Comparison of ENCODE assay signal across 8 cellular contexts in genomic region chr14:52314521-52315354, GRCh38. TPM values are rescaled to one million over a fixed set of nuclear protein-coding genes. Genes with fewer than 3 reads are reported as not detected.
DNase-seq lines count a peak whose midpoint lies in the region; ATAC-seq and TF ChIP-seq lines count a peak whose summit lies in the region.

No MANE protein-coding gene starts in this region.

- intact Hi-C loops in breast epithelium (cut with DNase I; ENCODE audit: low total_unique reads) = no loop called here

- H3K27ac ChIP-seq in CD8-positive, alpha-beta memory T cell (ENCODE audit: low read depth, low read length) = peak overlapping the region; percentile 70
- peak overlapping the region in 1 of 2 donors; percentile 58 for H3K27ac ChIP-seq in breast epithelium

- POLR2A ChIA-PET in CD8-positive, alpha-beta memory T cell (lab: Charles Lee) = interaction anchor here (0.9 to 2.6 kb wide), 8 partner anchors 10 to 239 kb away, joined by 3 to 17 read pairs (median 4); partner anchors contain the start of genes GPR137C and TXNDC16

- TF ChIP-seq CTCF in breast epithelium (IDR thresholded peaks at IDR 0.05) = no peak

- peaks cover 62 to 87% (median 84%) of the 10 kb centered on the region in 3 donors for H3K4me1 Mint-ChIP-seq in CD8-positive, alpha-beta memory T cell
- peaks cover 49% of the 10 kb centered on the region for H3K4me1 Mint-ChIP-seq in T-helper 2 cell treated with Interferon-gamma antibody and Interleukin-4, amounts not matched to agents 5 μg/mL and 100 μg/mL, for 36 hours (ENCODE audit: low read depth)

- ATAC-seq in HG02571 (IDR thresholded peaks at IDR 0.05; ENCODE audit: unreplicated experiment) (peak; percentile 33), GM18505 (IDR thresholded peaks at IDR 0.05; ENCODE audit: unreplicated experiment) (no peak)

- peak overlapping the region; percentile 92 to 100 (median 97) for H3K4me3 Mint-ChIP-seq in CD8-positive, alpha-beta memory T cell
- peak overlapping the region; percentile 98 for H3K4me3 Mint-ChIP-seq in T-helper 2 cell treated with Interferon-gamma antibody and Interleukin-4, amounts not matched to agents 5 μg/mL and 100 μg/mL, for 36 hours

- peaks cover 19 to 39% (median 19%) of the 10 kb centered on the region in 3 donors for H3K36me3 Mint-ChIP-seq in CD8-positive, alpha-beta memory T cell
- peaks cover 90% of the 10 kb centered on the region for H3K36me3 Mint-ChIP-seq in T-helper 2 cell treated with Interferon-gamma antibody and Interleukin-4, amounts not matched to agents 5 μg/mL and 100 μg/mL, for 36 hours (ENCODE audit: low read depth)

- peaks cover 0 to 3% (median 0%) of the 10 kb centered on the region in 5 donors for H3K9me3 Mint-ChIP-seq in CD8-positive, alpha-beta memory T cell
- H3K9me3 Mint-ChIP-seq in T-helper 2 cell treated with Interferon-gamma antibody and Interleukin-4, amounts not matched to agents 5 μg/mL and 100 μg/mL, for 36 hours = no peaks in the 10 kb centered on the region

- H3K4me1 ChIP-seq in CD8-positive, alpha-beta memory T cell (ENCODE audit: insufficient read depth, low read length) = peaks cover 69% of the 10 kb centered on the region
- H3K4me1 ChIP-seq in breast epithelium = no peaks in the 10 kb centered on the region

- TF ChIP-seq POLR2A in breast epithelium (IDR thresholded peaks at IDR 0.05) (no peak), GM18505 (IDR thresholded peaks at IDR 0.05; ENCODE audit: borderline replicate concordance, extremely low read depth, insufficient read depth, insufficient read length) (no peak)

- peak overlapping the region; percentile 85 to 99 (median 94) for H3K27ac Mint-ChIP-seq in CD8-positive, alpha-beta memory T cell
- H3K27ac Mint-ChIP-seq in T-helper 2 cell treated with Interferon-gamma antibody and Interleukin-4, amounts not matched to agents 5 μg/mL and 100 μg/mL, for 36 hours = peak overlapping the region; percentile 94

- H3K27me3 Mint-ChIP-seq in CD8-positive, alpha-beta memory T cell = peaks cover 0 to 2% of the 10 kb centered on the region in 2 donors
- H3K27me3 Mint-ChIP-seq in T-helper 2 cell treated with Interferon-gamma antibody and Interleukin-4, amounts not matched to agents 5 μg/mL and 100 μg/mL, for 36 hours (ENCODE audit: low read depth) = no peaks in the 10 kb centered on the region

- peak; percentile 5 to 65 (median 41) for DNase-seq in CD8-positive, alpha-beta memory T cell
- no peak for DNase-seq in T-helper 2 cell treated with Interferon-gamma antibody and Interleukin-4, amounts not matched to agents 5 μg/mL and 100 μg/mL, for 36 hours (ENCODE audit: low spot score)
- DNase-seq in breast epithelium (ENCODE audit: low spot score in 2 of 2) (no peak), kidney glomerular epithelial cell (lab: John Stamatoyannopoulos, UW) (peak; percentile 25), DMS114 treated with DMSO at 0.1 percent for 48 hours (lab: John Stamatoyannopoulos, UW; ENCODE audit: unreplicated experiment) (no peak)
- DNase-seq in stimulated activated CD4-positive, alpha-beta T cell treated with anti-CD3 and anti-CD28 coated beads, Interleukin-2, amount 100 ng/mL, for 4 hours (ENCODE audit: low read depth) = peak; percentile 6

- no peaks in the 10 kb centered on the region for H3K9me3 ChIP-seq in CD8-positive, alpha-beta memory T cell (ENCODE audit: low read length)
- H3K9me3 ChIP-seq in breast epithelium = no peaks in the 10 kb centered on the region

- peak overlapping the region; percentile 68 for H3K4me3 ChIP-seq in CD8-positive, alpha-beta memory T cell (ENCODE audit: low read length)
- peak overlapping the region; percentile 50 to 65 (median 56) for H3K4me3 ChIP-seq in breast epithelium

- H3K36me3 ChIP-seq in CD8-positive, alpha-beta memory T cell (ENCODE audit: insufficient read depth, low read length) = no peaks in the 10 kb centered on the region
- no peaks in the 10 kb centered on the region for H3K36me3 ChIP-seq in breast epithelium

- H3K27me3 ChIP-seq in CD8-positive, alpha-beta memory T cell (ENCODE audit: insufficient read depth, low read length, poor library complexity, severe bottlenecking) = no peaks in the 10 kb centered on the region
- H3K27me3 ChIP-seq in breast epithelium = peaks cover 0 to 6% of the 10 kb centered on the region in 2 donors

- CTCF ChIA-PET in CD8-positive, alpha-beta memory T cell (lab: Charles Lee) = interaction anchor here (1.0 to 1.7 kb wide), 8 partner anchors 10 to 99 kb away, joined by 3 to 13 read pairs (median 4); no protein-coding TSS in a partner anchor

RNA-seq across cellular contexts. Expression of gene PTGER2, which starts 0.6 kb away (rescaled TPM):
- 10 to 100 TPM; 34.4 to 35.6 TPM for total RNA-seq in CD8-positive, alpha-beta memory T cell
- 289 TPM for polyA plus RNA-seq in CD8-positive, alpha-beta memory T cell
- 1 to 10 TPM; 1.8 to 5.9 (median 4.9) TPM for total RNA-seq in breast epithelium

RNA-seq across cellular contexts. Expression of gene PTGDR, which starts 47.2 kb away (rescaled TPM):
- 1 to 10 TPM in 1 of 2 experiments, under 1 TPM in 1; 0.66 to 1.4 TPM for total RNA-seq in CD8-positive, alpha-beta memory T cell
- 50.8 TPM for polyA plus RNA-seq in CD8-positive, alpha-beta memory T cell
- total RNA-seq in breast epithelium = 1 to 10 TPM; 1.2 to 3.2 (median 1.3) TPM

Comparison
In these comparisons a context has a peak if more than half of its experiments do, and no peak if none do; other contexts are left out.
1. DNase-seq: peak in CD8-positive, alpha-beta memory T cell (5 of 5), kidney glomerular epithelial cell (single experiment) and stimulated activated CD4-positive, alpha-beta T cell treated with anti-CD3 and anti-CD28 coated beads, Interleukin-2, amount 100 ng/mL, for 4 hours (single experiment); none in T-helper 2 cell treated with Interferon-gamma antibody and Interleukin-4, amounts not matched to agents 5 μg/mL and 100 μg/mL, for 36 hours (single experiment), breast epithelium (0 of 2) and DMS114 treated with DMSO at 0.1 percent for 48 hours (single experiment).
2. RNA of gene PTGER2, which starts 0.6 kb away (total RNA-seq): 34.4 to 35.6 TPM in CD8-positive, alpha-beta memory T cell; 1.8 to 5.9 TPM in breast epithelium; every median in the first group is over 4 times any median in the second.